8 cellular contexts compared by ENCODE assay signal in genomic region chr3:71130516-71131384, GRCh38.
DNase-seq lines count a peak whose midpoint lies in the region; ATAC-seq and TF ChIP-seq lines count a peak whose summit lies in the region.

No MANE protein-coding gene starts in this region.

- TF ChIP-seq CTCF in heart right ventricle (IDR thresholded peaks at IDR 0.05), result no peak
- no peak for TF ChIP-seq CTCF in prostate gland (IDR thresholded peaks at IDR 0.05)
- no peak for TF ChIP-seq CTCF in uterus (IDR thresholded peaks at IDR 0.05)

- peaks cover 34% of the 10 kb centered on the region for H3K36me3 Mint-ChIP-seq in activated naive CD8-positive, alpha-beta T cell treated with anti-CD3 and anti-CD28 coated beads, Interleukin-2, amount 50 U/mL, for 24 hours (ENCODE audit: low read depth)

- H3K4me1 ChIP-seq in heart right ventricle, result peaks cover 10 to 83% (median 62%) of the 10 kb centered on the region in 9 donors
- H3K4me1 ChIP-seq in prostate gland (replicated peaks), result peaks cover 34% of the 10 kb centered on the region
- H3K4me1 ChIP-seq in uterus, result no peaks in the 10 kb centered on the region

- H3K9ac ChIP-seq in SK-N-MC (ENCODE audit: insufficient read length), result peak overlapping the region; percentile 67

- intact Hi-C loops in heart right ventricle (cut with DNase I) (loop anchor here in 8 of 10 donors (2.0 to 10.0 kb wide), 11 partner anchors 66 to 454 kb away; partner anchors contain the start of gene FOXP1 (in 3 of the 8)), prostate gland (cut with DNase I) (no loop called here), uterus (cut with DNase I; ENCODE audit: low total_unique reads) (no loop called here)

- WGBS in heart right ventricle, 2 donors, result 11 to 13% methylated on average over 19 of the region's 19 CpGs
- WGBS in prostate gland, result 9% methylated on average over 19 of the region's 19 CpGs

- DNase-seq in NCI-H1436 treated with DMSO at 0.1 percent for 48 hours (lab: John Stamatoyannopoulos, UW), result peak; percentile 13
- no peak for DNase-seq in NCI-H1436 (lab: John Stamatoyannopoulos, UW)
- peak; percentile 26 for DNase-seq in SK-N-MC (ENCODE audit: low read depth, low spot score)
- peak; percentile 66 for DNase-seq in activated naive CD8-positive, alpha-beta T cell treated with anti-CD3 and anti-CD28 coated beads, Interleukin-2, amount 50 U/mL, for 24 hours
- DNase-seq in heart right ventricle, result peak; percentile 33 to 66
- DNase-seq in prostate gland (ENCODE audit: low spot score), result peak; percentile 85
- DNase-seq in uterus, result peak; percentile 40 to 68

- peak overlapping the region; percentile 86 for H3K4me3 Mint-ChIP-seq in activated naive CD8-positive, alpha-beta T cell treated with anti-CD3 and anti-CD28 coated beads, Interleukin-2, amount 50 U/mL, for 24 hours

- no peak for TF ChIP-seq POLR2A in prostate gland (IDR thresholded peaks at IDR 0.05)
- peak in 1 of 2 donors; percentile 51 for TF ChIP-seq POLR2A in uterus (IDR thresholded peaks at IDR 0.05)

- H3K9me3 ChIP-seq in SK-N-MC (ENCODE audit: low read depth, low read length), result no peaks in the 10 kb centered on the region
- H3K9me3 ChIP-seq in heart right ventricle, result no peaks in the 10 kb centered on the region
- H3K9me3 ChIP-seq in prostate gland, result no peaks in the 10 kb centered on the region
- no peaks in the 10 kb centered on the region for H3K9me3 ChIP-seq in uterus

- H3K4me3 ChIP-seq in SK-N-MC (peak overlapping the region; percentile 79), heart right ventricle (peak overlapping the region; percentile 33 to 65 (median 58)), prostate gland (peak overlapping the region; percentile 29 to 39), uterus (peak overlapping the region; percentile 48 to 53)

- peak overlapping the region; percentile 81 for H3K27ac ChIP-seq in SK-N-MC
- H3K27ac ChIP-seq in heart right ventricle, result peak overlapping the region; percentile 74 to 94 (median 87)
- peak overlapping the region; percentile 82 to 88 for H3K27ac ChIP-seq in prostate gland
- peak overlapping the region; percentile 78 to 96 for H3K27ac ChIP-seq in uterus

- H3K9me3 Mint-ChIP-seq in activated naive CD8-positive, alpha-beta T cell treated with anti-CD3 and anti-CD28 coated beads, Interleukin-2, amount 50 U/mL, for 24 hours, result no peaks in the 10 kb centered on the region

- no peaks in the 10 kb centered on the region for H3K27me3 Mint-ChIP-seq in activated naive CD8-positive, alpha-beta T cell treated with anti-CD3 and anti-CD28 coated beads, Interleukin-2, amount 50 U/mL, for 24 hours

- H3K27me3 ChIP-seq in heart right ventricle, result no peaks in the 10 kb centered on the region
- no peaks in the 10 kb centered on the region for H3K27me3 ChIP-seq in prostate gland (replicated peaks; ENCODE audit: insufficient read depth)
- H3K27me3 ChIP-seq in uterus, result no peaks in the 10 kb centered on the region

- peak overlapping the region; percentile 90 for H3K27ac Mint-ChIP-seq in activated naive CD8-positive, alpha-beta T cell treated with anti-CD3 and anti-CD28 coated beads, Interleukin-2, amount 50 U/mL, for 24 hours

- H3K36me3 ChIP-seq in SK-N-MC (ENCODE audit: insufficient read depth, low read length) (no peaks in the 10 kb centered on the region), heart right ventricle (no peaks in the 10 kb centered on the region), prostate gland (no peaks in the 10 kb centered on the region), uterus (no peaks in the 10 kb centered on the region)

- ATAC-seq in HG03521 (IDR thresholded peaks at IDR 0.05; ENCODE audit: unreplicated experiment) (peak; percentile 67), heart right ventricle (peak; percentile 48 to 80 (median 72))
- peak; percentile 60 for ATAC-seq in activated naive CD8-positive, alpha-beta T cell treated with anti-CD3 and anti-CD28 coated beads, Interleukin-2, amount 50 U/mL, for 24 hours

- H3K4me1 Mint-ChIP-seq in activated naive CD8-positive, alpha-beta T cell treated with anti-CD3 and anti-CD28 coated beads, Interleukin-2, amount 50 U/mL, for 24 hours, result peaks cover 80% of the 10 kb centered on the region

Comparison
In these comparisons a context has a peak if more than half of its experiments do, and no peak if none do; other contexts are left out.
1. intact Hi-C loops: an anchor here in heart right ventricle (2.0 to 10.0 kb wide); none called in prostate gland and uterus.